ENCODE assay signal across 11 cellular contexts in genomic region chr10:71547841-71548493, GRCh38.
DNase-seq lines count a peak whose midpoint lies in the region; ATAC-seq and TF ChIP-seq lines count a peak whose summit lies in the region.
"Had no signal": no experiment of that assay in that cellular context is flagged by ENCODE, and none has a peak within 500 bp of the region (broad histone marks: within the 10 kb centered on the region; RNA-seq: fewer than 3 reads in every experiment).

No MANE protein-coding gene starts in this region.

- H3K9ac ChIP-seq in adipocyte (ENCODE audit: low read length) = peak overlapping the region; percentile 26

- H3K9me3 ChIP-seq in adipocyte (ENCODE audit: control insufficient read depth, low read length) (no peaks in the 10 kb centered on the region), neuron (ENCODE audit: low read length) (no peaks in the 10 kb centered on the region), prostate gland (no peaks in the 10 kb centered on the region)

- DNase-seq in AG08395 (ENCODE audit: low spot score) = peak; percentile 47
- DNase-seq in adipocyte (ENCODE audit: low read depth) = peak; percentile 26
- peak; percentile 82 for DNase-seq in Right ventricle myocardium inferior (ENCODE audit: missing footprints)
- no peak for DNase-seq in prostate gland (ENCODE audit: low spot score)
- no peak for DNase-seq in glomerular visceral epithelial cell (ENCODE audit: extremely low spot score)
- DNase-seq: amniotic stem cell; NCI-H526 treated with DMSO at 0.1 percent for 48 hours; stimulated activated naive CD8-positive, alpha-beta T cell treated with anti-CD3 and anti-CD28 coated beads, Interleukin-15, amount 100 ng/mL, for 72 hours had no signal

- H3K4me3 ChIP-seq in adipocyte (ENCODE audit: low read length) = no peak overlapping the region
- no peak overlapping the region for H3K4me3 ChIP-seq in neuron (ENCODE audit: low read length)
- H3K4me3 ChIP-seq in prostate gland = no peak overlapping the region

- H3K27ac ChIP-seq in prostate gland = no peak overlapping the region

- WGBS in prostate gland = 47% methylated on average over 21 of the region's 21 CpGs

- H3K36me3 ChIP-seq in adipocyte (ENCODE audit: control insufficient read depth, insufficient read depth, low read length, severe bottlenecking) (no peaks in the 10 kb centered on the region), neuron (ENCODE audit: insufficient read depth, low read length) (no peaks in the 10 kb centered on the region), prostate gland (no peaks in the 10 kb centered on the region)

- H3K27me3 ChIP-seq in adipocyte (replicated peaks; ENCODE audit: control insufficient read depth, insufficient read depth, low read length) (peaks cover 14% of the 10 kb centered on the region), neuron (ENCODE audit: insufficient read depth, low read length) (peaks cover 8% of the 10 kb centered on the region), prostate gland (replicated peaks; ENCODE audit: insufficient read depth) (no peaks in the 10 kb centered on the region)

- TF ChIP-seq POLR2A in prostate gland (IDR thresholded peaks at IDR 0.05) = no peak

- H2AFZ ChIP-seq in neuron (ENCODE audit: low read depth, low read length) = peak overlapping the region; percentile 5

- intact Hi-C loops in Right ventricle myocardium inferior (cut with DNase I) (no loop called here), prostate gland (cut with DNase I) (no loop called here)

- H3K4me1 ChIP-seq in adipocyte (ENCODE audit: control insufficient read depth, insufficient read depth, low read length) = peaks cover 10% of the 10 kb centered on the region
- H3K4me1 ChIP-seq in neuron (ENCODE audit: insufficient read depth, low read length) = peaks cover 6% of the 10 kb centered on the region
- no peaks in the 10 kb centered on the region for H3K4me1 ChIP-seq in prostate gland (replicated peaks)

- peak; percentile 94 for ATAC-seq in Right ventricle myocardium inferior
- ATAC-seq in GM18867 (IDR thresholded peaks at IDR 0.05; ENCODE audit: unreplicated experiment) = no peak
- ATAC-seq in HG02884 (IDR thresholded peaks at IDR 0.05; ENCODE audit: unreplicated experiment) = no peak
- ATAC-seq: stimulated activated naive CD8-positive, alpha-beta T cell treated with anti-CD3 and anti-CD28 coated beads, Interleukin-15, amount 100 ng/mL, for 72 hours had no signal

- no peak for TF ChIP-seq CTCF in prostate gland (IDR thresholded peaks at IDR 0.05)

Comparison
In these comparisons a context has a peak if more than half of its experiments do, and no peak if none do; other contexts are left out.
1. DNase-seq: peak in AG08395 (single experiment), adipocyte (single experiment) and Right ventricle myocardium inferior (single experiment); none in prostate gland (single experiment) and glomerular visceral epithelial cell (single experiment).